ENCODE assay signal across 26 cellular contexts in genomic region chr7:140006600-140006999, GRCh38.
"Had no signal": no experiment of that assay in that cellular context is flagged by ENCODE, and none has a peak within 500 bp of the region (broad histone marks: within the 10 kb centered on the region; RNA-seq: fewer than 3 reads in every experiment).

No MANE protein-coding gene starts in this region.

- H3K27ac Mint-ChIP-seq: activated CD4-positive, alpha-beta memory T cell treated with anti-CD3 and anti-CD28 coated beads, Interleukin-2, amount 10 ng/mL, durations not matched to agents 7 days and 5 days; activated CD4-positive, alpha-beta T cell treated with anti-CD3 and anti-CD28 coated beads for 36 hours; activated CD4-positive, alpha-beta T cell treated with anti-CD3 and anti-CD28 coated beads, Interleukin-2, amount 10 ng/mL, durations not matched to agents 24 days and 14 days; activated naive CD4-positive, alpha-beta T cell treated with anti-CD3 and anti-CD28 coated beads for 36 hours; activated naive CD4-positive, alpha-beta T cell treated with anti-CD3 and anti-CD28 coated beads, Interleukin-2, amount 50 U/mL, for 24 hours; activated naive CD8-positive, alpha-beta T cell treated with anti-CD3 and anti-CD28 coated beads for 36 hours; activated naive CD8-positive, alpha-beta T cell treated with anti-CD3 and anti-CD28 coated beads, Interleukin-2, amount 50 U/mL, for 24 hours; activated T-cell treated with anti-CD3 and anti-CD28 coated beads, Interleukin-2, amount 50 U/mL, for 24 hours; activated T-cell treated with anti-CD3 and anti-CD28 coated beads, Interleukin-2, amount 50 U/mL, for 72 hours had no signal

- H3K4me1 ChIP-seq: adrenal gland, colonic mucosa, gastroesophageal sphincter had no signal

- DNase-seq: activated CD4-positive, alpha-beta memory T cell treated with anti-CD3 and anti-CD28 coated beads, Interleukin-2, amount 10 ng/mL, durations not matched to agents 7 days and 5 days; activated CD4-positive, alpha-beta T cell treated with anti-CD3 and anti-CD28 coated beads for 36 hours; activated CD4-positive, alpha-beta T cell treated with anti-CD3 and anti-CD28 coated beads, Interleukin-2, amount 10 ng/mL, durations not matched to agents 24 days and 14 days; activated CD4-positive, CD25-positive, alpha-beta regulatory T cell; activated CD4-positive, CD25-positive, alpha-beta regulatory T cell treated with anti-CD3 and anti-CD28 coated beads, Interleukin-2, amount 50 U/mL, for 72 hours; activated CD8-positive, alpha-beta memory T cell treated with anti-CD3 and anti-CD28 coated beads, Interleukin-2, amount 50 U/mL, for 48 hours; activated naive CD4-positive, alpha-beta T cell treated with anti-CD3 and anti-CD28 coated beads for 36 hours; activated naive CD8-positive, alpha-beta T cell treated with anti-CD3 and anti-CD28 coated beads for 36 hours; activated naive CD8-positive, alpha-beta T cell treated with anti-CD3 and anti-CD28 coated beads, Interleukin-2, amount 50 U/mL, for 24 hours; activated T-cell treated with anti-CD3 and anti-CD28 coated beads for 4 hours; activated T-cell treated with anti-CD3 and anti-CD28 coated beads, Interleukin-2, amount 50 U/mL, for 24 hours; activated T-cell treated with anti-CD3 and anti-CD28 coated beads, Interleukin-2, amount 50 U/mL, for 72 hours; aorta; body of pancreas; caudate nucleus; colonic mucosa; effector CD8-positive, alpha-beta T cell; esophagus squamous epithelium; foreskin melanocyte; T-helper 2 cell had no signal

- H3K27ac ChIP-seq: adrenal gland, body of pancreas, colonic mucosa, epithelial cell of prostate, esophagus squamous epithelium, gastroesophageal sphincter had no signal

- H3K9me3 Mint-ChIP-seq: activated CD4-positive, alpha-beta memory T cell treated with anti-CD3 and anti-CD28 coated beads, Interleukin-2, amount 10 ng/mL, durations not matched to agents 7 days and 5 days; activated CD4-positive, alpha-beta T cell treated with anti-CD3 and anti-CD28 coated beads, Interleukin-2, amount 10 ng/mL, durations not matched to agents 24 days and 14 days; activated naive CD4-positive, alpha-beta T cell treated with anti-CD3 and anti-CD28 coated beads for 36 hours; activated naive CD4-positive, alpha-beta T cell treated with anti-CD3 and anti-CD28 coated beads, Interleukin-2, amount 50 U/mL, for 24 hours; activated naive CD8-positive, alpha-beta T cell treated with anti-CD3 and anti-CD28 coated beads for 36 hours; activated naive CD8-positive, alpha-beta T cell treated with anti-CD3 and anti-CD28 coated beads, Interleukin-2, amount 50 U/mL, for 24 hours; activated T-cell treated with anti-CD3 and anti-CD28 coated beads, Interleukin-2, amount 50 U/mL, for 24 hours; activated T-cell treated with anti-CD3 and anti-CD28 coated beads, Interleukin-2, amount 50 U/mL, for 72 hours had no signal

- H3K27me3 ChIP-seq: adrenal gland, body of pancreas, colonic mucosa, gastroesophageal sphincter had no signal

- H3K4me1 Mint-ChIP-seq: activated CD4-positive, alpha-beta memory T cell treated with anti-CD3 and anti-CD28 coated beads, Interleukin-2, amount 10 ng/mL, durations not matched to agents 7 days and 5 days; activated CD4-positive, alpha-beta T cell treated with anti-CD3 and anti-CD28 coated beads for 36 hours; activated naive CD4-positive, alpha-beta T cell treated with anti-CD3 and anti-CD28 coated beads, Interleukin-2, amount 50 U/mL, for 24 hours; activated naive CD8-positive, alpha-beta T cell treated with anti-CD3 and anti-CD28 coated beads for 36 hours; activated naive CD8-positive, alpha-beta T cell treated with anti-CD3 and anti-CD28 coated beads, Interleukin-2, amount 50 U/mL, for 24 hours had no signal

- H3K4me3 Mint-ChIP-seq: activated CD4-positive, alpha-beta memory T cell treated with anti-CD3 and anti-CD28 coated beads, Interleukin-2, amount 10 ng/mL, durations not matched to agents 7 days and 5 days; activated CD4-positive, alpha-beta T cell treated with anti-CD3 and anti-CD28 coated beads for 36 hours; activated CD4-positive, alpha-beta T cell treated with anti-CD3 and anti-CD28 coated beads, Interleukin-2, amount 10 ng/mL, durations not matched to agents 24 days and 14 days; activated naive CD4-positive, alpha-beta T cell treated with anti-CD3 and anti-CD28 coated beads for 36 hours; activated naive CD4-positive, alpha-beta T cell treated with anti-CD3 and anti-CD28 coated beads, Interleukin-2, amount 50 U/mL, for 24 hours; activated naive CD8-positive, alpha-beta T cell treated with anti-CD3 and anti-CD28 coated beads for 36 hours; activated naive CD8-positive, alpha-beta T cell treated with anti-CD3 and anti-CD28 coated beads, Interleukin-2, amount 50 U/mL, for 24 hours; activated T-cell treated with anti-CD3 and anti-CD28 coated beads, Interleukin-2, amount 50 U/mL, for 24 hours; activated T-cell treated with anti-CD3 and anti-CD28 coated beads, Interleukin-2, amount 50 U/mL, for 72 hours had no signal

- H3K27me3 Mint-ChIP-seq: activated CD4-positive, alpha-beta T cell treated with anti-CD3 and anti-CD28 coated beads for 36 hours; activated naive CD4-positive, alpha-beta T cell treated with anti-CD3 and anti-CD28 coated beads, Interleukin-2, amount 50 U/mL, for 24 hours; activated naive CD8-positive, alpha-beta T cell treated with anti-CD3 and anti-CD28 coated beads for 36 hours; activated naive CD8-positive, alpha-beta T cell treated with anti-CD3 and anti-CD28 coated beads, Interleukin-2, amount 50 U/mL, for 24 hours; activated T-cell treated with anti-CD3 and anti-CD28 coated beads, Interleukin-2, amount 50 U/mL, for 24 hours had no signal

- H3K9me3 ChIP-seq: adrenal gland, body of pancreas, colonic mucosa, esophagus squamous epithelium, gastroesophageal sphincter had no signal

- H3K36me3 Mint-ChIP-seq: activated naive CD4-positive, alpha-beta T cell treated with anti-CD3 and anti-CD28 coated beads, Interleukin-2, amount 50 U/mL, for 24 hours; activated naive CD8-positive, alpha-beta T cell treated with anti-CD3 and anti-CD28 coated beads for 36 hours had no signal

- FAIRE-seq: endometrium, endothelial cell of umbilical vein had no signal

- H3K36me3 ChIP-seq: adrenal gland, colonic mucosa, esophagus squamous epithelium, gastroesophageal sphincter had no signal

- H3K4me3 ChIP-seq: adrenal gland, body of pancreas, colonic mucosa, esophagus squamous epithelium, gastroesophageal sphincter had no signal

- ATAC-seq: activated CD4-positive, alpha-beta T cell treated with anti-CD3 and anti-CD28 coated beads for 36 hours; activated naive CD8-positive, alpha-beta T cell treated with anti-CD3 and anti-CD28 coated beads, Interleukin-2, amount 50 U/mL, for 24 hours; activated T-cell treated with anti-CD3 and anti-CD28 coated beads, Interleukin-2, amount 50 U/mL, for 72 hours; body of pancreas; gastroesophageal sphincter had no signal
